In genomic region chr19:30719189-30719990, GRCh38 we compare ENCODE assay signal across 8 cellular contexts.
A peak's percentile ranks its signal among the peaks of the same experiment; 100 is the strongest.
DNase-seq lines count a peak whose midpoint lies in the region; ATAC-seq and TF ChIP-seq lines count a peak whose summit lies in the region.

No MANE protein-coding gene starts in this region.

- H3K9me3 ChIP-seq in right lobe of liver (no peaks in the 10 kb centered on the region), stomach (no peaks in the 10 kb centered on the region)

- intact Hi-C loops in dorsolateral prefrontal cortex (cut with DNase I), result no loop called here
- intact Hi-C loops in right lobe of liver (cut with DNase I), result no loop called here
- intact Hi-C loops in stomach (cut with DNase I; ENCODE audit: low total_unique reads), result no loop called here

- H3K36me3 ChIP-seq in right lobe of liver (no peaks in the 10 kb centered on the region), stomach (no peaks in the 10 kb centered on the region)

- peak; percentile 90 to 95 (median 92) for ATAC-seq in right lobe of liver
- no peak for ATAC-seq in GM21619 (IDR thresholded peaks at IDR 0.05; ENCODE audit: unreplicated experiment)
- ATAC-seq in HG03045 (IDR thresholded peaks at IDR 0.05; ENCODE audit: unreplicated experiment), result no peak

- TF ChIP-seq CTCF in dorsolateral prefrontal cortex (IDR thresholded peaks at IDR 0.05 in 54 of 56, conservative IDR thresholded peaks at IDR 0.05 in 2 of 56; ENCODE audit: low read depth in 1 of 56, partially characterized antibody in 56 of 56) (peak in 14 of 56 donors; percentile 10 to 39 (median 18)), right lobe of liver (IDR thresholded peaks at IDR 0.05) (peak in 2 of 4 donors; percentile 11 to 28), stomach (IDR thresholded peaks at IDR 0.05) (no peak)

- TF ChIP-seq POLR2A in right lobe of liver (IDR thresholded peaks at IDR 0.05) (peak; percentile 25), stomach (IDR thresholded peaks at IDR 0.05) (no peak)

- peaks cover 0 to 5% (median 0%) of the 10 kb centered on the region in 4 donors for H3K4me1 ChIP-seq in right lobe of liver
- peaks cover 10 to 24% (median 20%) of the 10 kb centered on the region in 4 donors for H3K4me1 ChIP-seq in stomach

- H3K4me3 ChIP-seq in dorsolateral prefrontal cortex (peak overlapping the region; percentile 36 to 79 (median 67)), right lobe of liver (peak overlapping the region; percentile 60 to 70 (median 69)), stomach (peak overlapping the region; percentile 54 to 75 (median 64))

- DNase-seq in NCI-H2107 (lab: John Stamatoyannopoulos, UW) (peak; percentile 10), NCI-H2107 treated with DMSO at 0.1 percent for 48 hours (lab: John Stamatoyannopoulos, UW; ENCODE audit: unreplicated experiment) (no peak), OCI-M1 (lab: John Stamatoyannopoulos, UW) (peak; percentile 34), dorsolateral prefrontal cortex (peak in 6 of 10 donors; percentile 14 to 68 (median 58)), right lobe of liver (peak; percentile 86 to 87 (median 86)), stomach (peak; percentile 62)

- H3K27ac ChIP-seq in dorsolateral prefrontal cortex (peak overlapping the region in 41 of 59 donors; percentile 3 to 79 (median 55)), right lobe of liver (peak overlapping the region; percentile 72 to 82 (median 73)), stomach (peak overlapping the region in 4 of 5 donors; percentile 61 to 86 (median 77))

- H3K27me3 ChIP-seq in dorsolateral prefrontal cortex (no peaks in the 10 kb centered on the region), right lobe of liver (no peaks in the 10 kb centered on the region), stomach (peaks cover 0 to 6% (median 0%) of the 10 kb centered on the region in 3 donors)

- WGBS in right lobe of liver (ENCODE audit: insufficient coverage, low coverage, low lambda C conversion rate, missing lambda C conversion rate), result 0% methylated on average over 20 of the region's 54 CpGs
- WGBS in stomach, 5 donors, result 0 to 2% (median 1%) methylated on average over 11 to 54 of the region's 54 CpGs

- no peak for TF ChIP-seq EP300 in stomach (IDR thresholded peaks at IDR 0.05)

Comparison
In these comparisons a context has a peak if more than half of its experiments do, and no peak if none do; other contexts are left out.
1. ATAC-seq: peak in right lobe of liver (4 of 4); none in GM21619 (single experiment) and HG03045 (single experiment).
2. Peak in every context shown above with its lines, with median percentiles within 50 percentile points of each other: H3K27ac ChIP-seq and H3K4me3 ChIP-seq.